In genomic region chr5:180333661-180334060, GRCh38 we compare ENCODE assay signal across 1 cellular context.
TF ChIP-seq lines count a peak whose summit lies in the region.

No MANE protein-coding gene starts in this region.

TF ChIP-seq in IMR-90, 13 proteins besides CTCF, POLR2A, EP300 and RAD21:
- TF ChIP-seq USF2 (IDR thresholded peaks at IDR 0.05; ENCODE audit: low read depth, low read length) (no peak), FOS (IDR thresholded peaks at IDR 0.05; ENCODE audit: low read depth, low read length) (peak; percentile 54), MAFK (IDR thresholded peaks at IDR 0.05; ENCODE audit: low read depth, low read length) (no peak), MAZ (IDR thresholded peaks at IDR 0.05; ENCODE audit: borderline replicate concordance, low read depth, low read length) (0 out of 2 replicates have a peak, but pooled peaks have one; percentile 13), CEBPB (IDR thresholded peaks at IDR 0.05; ENCODE audit: low read depth, low read length) (no peak)
